Comparison of ENCODE assay signal across 19 cellular contexts in the genomic region with DNA sequence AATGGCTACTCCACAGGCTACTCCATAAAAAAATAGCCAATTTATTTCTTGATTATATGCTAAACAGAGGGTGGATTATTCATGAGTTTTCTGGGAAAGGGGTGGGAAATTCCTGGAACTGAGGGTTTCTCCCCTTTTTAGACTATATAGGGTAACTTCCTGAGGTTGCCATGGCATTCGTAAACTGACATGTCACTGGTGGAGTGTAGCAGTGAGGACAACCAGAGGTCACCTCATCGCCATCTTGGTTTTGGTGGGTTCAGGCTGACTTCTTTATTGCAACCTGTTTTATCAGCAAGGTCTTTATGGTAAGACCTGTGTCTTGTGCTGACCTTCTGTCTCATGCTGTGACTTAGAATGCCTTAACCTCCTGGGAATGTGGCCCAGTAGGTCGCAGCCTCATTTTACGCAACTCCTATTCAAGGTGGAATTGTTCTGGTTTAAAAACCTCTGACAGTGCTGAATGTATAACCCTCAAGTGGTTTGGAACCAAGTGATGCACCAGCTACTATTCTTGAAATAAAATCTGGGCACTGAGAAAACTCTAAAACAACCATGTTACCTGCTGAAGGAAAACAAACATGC. TPM values are rescaled to one million over a fixed set of nuclear protein-coding genes. Genes with fewer than 3 reads are reported as not detected.
DNase-seq lines count a peak whose midpoint lies in the region; FAIRE-seq and TF ChIP-seq lines count a peak whose summit lies in the region.
"Had no signal": no experiment of that assay in that cellular context is flagged by ENCODE, and none has a peak within 500 bp of the region (broad histone marks: within the 10 kb centered on the region; RNA-seq: fewer than 3 reads in every experiment).

No MANE protein-coding gene starts in this region.

- no peak overlapping the region for H2AFZ ChIP-seq in H9 (ENCODE audit: low read length)
- no peak overlapping the region for H2AFZ ChIP-seq in H1 (ENCODE audit: low read length)
- peak overlapping the region; percentile 19 for H2AFZ ChIP-seq in neuronal stem cell (ENCODE audit: low read length)
- H2AFZ ChIP-seq in hepatocyte, result no peak overlapping the region

- POLR2A ChIA-PET in H1 (lab: Charles Lee; ENCODE audit: partially characterized antibody), result interaction anchor here (0.6 kb wide), 1 partner anchor 14 kb away, joined by 4 read pairs; no protein-coding TSS in a partner anchor

- H3K56ac ChIP-seq in H9 (ENCODE audit: insufficient read length, low read depth, low read length), result no peak overlapping the region
- H3K56ac ChIP-seq in H1 (replicated peaks; ENCODE audit: insufficient read length, low read depth, low read length), result no peak overlapping the region

- H3K27ac Mint-ChIP-seq in H9, result peak overlapping the region in 2 of 3 experiments; percentile 47 to 60; a peak in 3 of 7 replicates
- H3K27ac Mint-ChIP-seq: CD4-positive, alpha-beta T cell had no signal

- no peaks in the 10 kb centered on the region for H3K9me2 ChIP-seq in hepatocyte (replicated peaks; ENCODE audit: insufficient read depth)

- TF ChIP-seq EP300 in H1 (IDR thresholded peaks at IDR 0.05; ENCODE audit: borderline replicate concordance in 1 of 2, low read depth in 2 of 2, low read length in 2 of 2), result no peak

- H3K9ac ChIP-seq in H9 (ENCODE audit: extremely low read depth, insufficient read length, low read length) (no peak overlapping the region), H1 (replicated peaks in 1 of 4; ENCODE audit: extremely low read depth in 1 of 4, low read depth in 3 of 4, low read length in 3 of 4) (no peak overlapping the region), neuronal stem cell (ENCODE audit: low read depth, low read length, poor library complexity) (no peak overlapping the region)

- no peaks in the 10 kb centered on the region for H3K27me3 Mint-ChIP-seq in H9 (ENCODE audit: low read depth)
- H3K27me3 Mint-ChIP-seq: CD4-positive, alpha-beta T cell had no signal

- H3K23ac ChIP-seq in H9 (ENCODE audit: insufficient read length, low read depth, low read length), result no peak overlapping the region
- no peak overlapping the region for H3K23ac ChIP-seq in H1 (ENCODE audit: insufficient read length)
- H3K23ac ChIP-seq in neuronal stem cell (ENCODE audit: low read depth, low read length, poor library complexity), result no peak overlapping the region

- H4K91ac ChIP-seq in H9 (ENCODE audit: insufficient read length, low read depth, low read length) (no peak overlapping the region), H1 (replicated peaks; ENCODE audit: insufficient read length, low read length) (no peak overlapping the region), neuronal stem cell (ENCODE audit: low read depth, low read length, poor library complexity) (no peak overlapping the region)

- WGBS in H9 (ENCODE audit: extremely low coverage, insufficient read length, low lambda C conversion rate), result no CpG with 5 or more reads among the region's 4 CpGs
- 89% methylated on average over 4 of the region's 4 CpGs; no CpG with 5 or more reads in 1 of the 2 experiments for WGBS in H1 (ENCODE audit: extremely low coverage in 1 of 2, insufficient coverage in 1 of 2, insufficient read length in 1 of 2, insufficient replicate concordance in 2 of 2, low coverage in 1 of 2, low lambda C conversion rate in 2 of 2, missing lambda C conversion rate in 1 of 2), 2 experiments
- no CpG with 5 or more reads among the region's 4 CpGs for WGBS in neuronal stem cell (ENCODE audit: extremely low coverage in 2 of 2, insufficient read length in 2 of 2, insufficient replicate concordance in 1 of 2), 2 donors
- 92% methylated on average over 4 of the region's 4 CpGs for WGBS in hepatocyte (ENCODE audit: low lambda C conversion rate, missing lambda C conversion rate)

- no peaks in the 10 kb centered on the region for H3K23me2 ChIP-seq in H9 (ENCODE audit: insufficient read length, low read depth, low read length, poor library complexity, severe bottlenecking)
- no peaks in the 10 kb centered on the region for H3K23me2 ChIP-seq in H1 (ENCODE audit: low read depth, low read length)

- H3K4me2 ChIP-seq in H9 (ENCODE audit: insufficient read depth, insufficient read length, low read length) (no peak overlapping the region), H1 (ENCODE audit: insufficient read depth in 1 of 2, low read depth in 2 of 2, low read length in 2 of 2) (no peak overlapping the region), neuronal stem cell (ENCODE audit: insufficient read depth, low read length, poor library complexity, severe bottlenecking) (no peak overlapping the region), hepatocyte (no peak overlapping the region)

- H2BK20ac ChIP-seq in H9 (ENCODE audit: low read depth, low read length, poor library complexity, severe bottlenecking), result no peak overlapping the region
- H2BK20ac ChIP-seq in H1 (ENCODE audit: low read length), result no peak overlapping the region

- no peaks in the 10 kb centered on the region for H3K79me1 ChIP-seq in H9 (ENCODE audit: insufficient read depth, low read depth, low read length, poor library complexity, severe bottlenecking)
- no peaks in the 10 kb centered on the region for H3K79me1 ChIP-seq in H1 (ENCODE audit: low read depth, low read length)
- no peaks in the 10 kb centered on the region for H3K79me1 ChIP-seq in neuronal stem cell (ENCODE audit: low read depth, low read length)

- no peaks in the 10 kb centered on the region for H3K9me3 Mint-ChIP-seq in H9
- H3K9me3 Mint-ChIP-seq: CD4-positive, alpha-beta T cell had no signal

- H3T11ph ChIP-seq in H9 (ENCODE audit: low read length), result no peak overlapping the region

- H4K5ac ChIP-seq in H9 (ENCODE audit: insufficient read length, low read depth, low read length) (no peak overlapping the region), H1 (ENCODE audit: insufficient read length, low read depth, low read length) (no peak overlapping the region)

- no peak overlapping the region for H3K4me3 Mint-ChIP-seq in H9
- H3K4me3 Mint-ChIP-seq: CD4-positive, alpha-beta T cell had no signal

- H2BK12ac ChIP-seq in H9 (ENCODE audit: insufficient read length, low read depth, low read length) (no peak overlapping the region), H1 (ENCODE audit: low read depth, low read length) (no peak overlapping the region), neuronal stem cell (ENCODE audit: low read length) (no peak overlapping the region)

- peaks cover 17 to 19% of the 10 kb centered on the region in 2 experiments for H3K4me1 Mint-ChIP-seq in H9

- H3K4me1 ChIP-seq in H9 (ENCODE audit: insufficient read depth, low read length), result no peaks in the 10 kb centered on the region
- peaks cover 0 to 3% (median 0%) of the 10 kb centered on the region in 4 experiments; a peak in 2 of 7 replicates for H3K4me1 ChIP-seq in H1 (replicated peaks in 1 of 4; ENCODE audit: control insufficient read depth in 3 of 4, insufficient read depth in 4 of 4, low read length in 3 of 4)
- no peaks in the 10 kb centered on the region for H3K4me1 ChIP-seq in neuronal stem cell (ENCODE audit: control insufficient read depth in 2 of 2, insufficient read depth in 1 of 2, low read depth in 1 of 2, low read length in 2 of 2)
- H3K4me1 ChIP-seq in hepatocyte (ENCODE audit: insufficient read depth), result no peaks in the 10 kb centered on the region

- CTCF ChIA-PET in H1 (lab: Charles Lee; ENCODE audit: partially characterized antibody), result interaction anchor here (0.7 kb wide), 1 partner anchor 56 kb away, joined by 4 read pairs; no protein-coding TSS in a partner anchor

- no peak overlapping the region for H2BK120ac ChIP-seq in H9 (ENCODE audit: low read depth, low read length, poor library complexity, severe bottlenecking)
- no peak overlapping the region for H2BK120ac ChIP-seq in H1 (replicated peaks; ENCODE audit: low read depth, low read length)
- no peak overlapping the region for H2BK120ac ChIP-seq in neuronal stem cell (ENCODE audit: low read depth, low read length)

- TF ChIP-seq POLR2A in H1 (IDR thresholded peaks at IDR 0.05; ENCODE audit: control extremely low read depth in 1 of 2, low read depth in 2 of 2, low read length in 2 of 2) (no peak), H54 (IDR thresholded peaks at IDR 0.05; ENCODE audit: low read depth, low read length) (no peak)

- H2BK5ac ChIP-seq in H9 (ENCODE audit: insufficient read length, low read length) (no peak overlapping the region), H1 (ENCODE audit: low read depth, low read length) (no peak overlapping the region), neuronal stem cell (ENCODE audit: low read length) (no peak overlapping the region)

- no peak overlapping the region for H2BK15ac ChIP-seq in H9 (ENCODE audit: low read depth, low read length)
- H2BK15ac ChIP-seq in H1 (ENCODE audit: low read length), result no peak overlapping the region
- H2BK15ac ChIP-seq in neuronal stem cell (ENCODE audit: low read length), result no peak overlapping the region

- H3K4me3 ChIP-seq in H1 (ENCODE audit: extremely low read depth in 1 of 4, insufficient read depth in 2 of 4, low read depth in 3 of 4, low read length in 4 of 4) (no peak overlapping the region), neuronal stem cell (ENCODE audit: low read length in 2 of 2) (no peak overlapping the region), hepatocyte (no peak overlapping the region)

- H3K18ac ChIP-seq in H9 (ENCODE audit: insufficient read length, low read depth, low read length) (no peak overlapping the region), H1 (ENCODE audit: extremely low read depth, low read length) (no peak overlapping the region), neuronal stem cell (ENCODE audit: low read length) (no peak overlapping the region)

- no peak overlapping the region for H4K8ac ChIP-seq in H9 (replicated peaks; ENCODE audit: insufficient read length, low read depth, low read length)
- no peak overlapping the region for H4K8ac ChIP-seq in H1 (ENCODE audit: extremely low read depth, insufficient read depth, low read length)
- no peak overlapping the region for H4K8ac ChIP-seq in neuronal stem cell (ENCODE audit: low read depth, low read length)

- no peak for TF ChIP-seq RAD21 in H1 (IDR thresholded peaks at IDR 0.05 in 1 of 2, conservative IDR thresholded peaks at IDR 0.05 in 1 of 2; ENCODE audit: low read depth in 2 of 2, low read length in 2 of 2)

- H3K36me3 Mint-ChIP-seq in H9 (ENCODE audit: insufficient read depth in 1 of 3, low read depth in 3 of 3), result no peaks in the 10 kb centered on the region

- no peak for DNase-seq in H9
- no peak for DNase-seq in H1 (ENCODE audit: low read depth in 1 of 2, low spot score in 2 of 2)
- DNase-seq in neuronal stem cell (ENCODE audit: low spot score), result no peak
- no peak for DNase-seq in H54 (ENCODE audit: insufficient read length, low spot score)
- DNase-seq in hepatocyte (ENCODE audit: low spot score), result no peak
- no peak for DNase-seq in NK-92 (lab: John Stamatoyannopoulos, UW; ENCODE audit: unreplicated experiment)
- DNase-seq in NCI-H345 (lab: John Stamatoyannopoulos, UW), result no peak
- DNase-seq: AML-193; Calu3; CD4-positive, alpha-beta T cell; DMS79 treated with DMSO at 0.1 percent for 48 hours; GOT3; HCEC 1CT had no signal

- H3K27ac ChIP-seq in H9 (ENCODE audit: insufficient read length, low read depth, low read length) (no peak overlapping the region), H1 (ENCODE audit: low read depth, low read length) (no peak overlapping the region), neuronal stem cell (replicated peaks; ENCODE audit: low read length) (no peak overlapping the region), hepatocyte (no peak overlapping the region)
- H3K27ac ChIP-seq: C4-2B had no signal

- no peaks in the 10 kb centered on the region for H3K79me2 ChIP-seq in H9 (ENCODE audit: insufficient read depth, low read length)
- no peaks in the 10 kb centered on the region for H3K79me2 ChIP-seq in H1 (ENCODE audit: control insufficient read depth in 1 of 2, insufficient read depth in 2 of 2, low read length in 2 of 2)
- H3K79me2 ChIP-seq in hepatocyte, result no peaks in the 10 kb centered on the region

- no peak overlapping the region for H2AK5ac ChIP-seq in H9 (ENCODE audit: insufficient read length, low read length)
- H2AK5ac ChIP-seq in H1 (ENCODE audit: low read depth, low read length), result no peak overlapping the region
- H2AK5ac ChIP-seq in neuronal stem cell (ENCODE audit: low read depth, low read length), result no peak overlapping the region

- H4K20me1 ChIP-seq in H9 (ENCODE audit: control insufficient read depth, insufficient read depth, insufficient read length) (no peaks in the 10 kb centered on the region), H1 (replicated peaks in 1 of 2; ENCODE audit: control insufficient read depth in 1 of 2, insufficient read depth in 2 of 2, low read length in 2 of 2) (no peaks in the 10 kb centered on the region), hepatocyte (ENCODE audit: insufficient read depth, poor library complexity, severe bottlenecking) (no peaks in the 10 kb centered on the region)

- H3K9me3 ChIP-seq in H9 (ENCODE audit: control insufficient read depth, low read depth, low read length) (no peaks in the 10 kb centered on the region), H1 (ENCODE audit: insufficient read depth in 2 of 2, low read depth in 1 of 2, low read length in 1 of 2) (no peaks in the 10 kb centered on the region), neuronal stem cell (replicated peaks in 1 of 2; ENCODE audit: control insufficient read depth in 2 of 2, insufficient read depth in 1 of 2, low read depth in 1 of 2, low read length in 2 of 2) (no peaks in the 10 kb centered on the region), hepatocyte (ENCODE audit: low read depth) (no peaks in the 10 kb centered on the region)

- no peak for FAIRE-seq in H1 (lab: Jason Lieb, UNC)
- no peak for FAIRE-seq in H54 (lab: Jason Lieb, UNC)
- FAIRE-seq: A204.1, G401.6, GM12891 had no signal

- H3K14ac ChIP-seq in H9 (ENCODE audit: insufficient read depth, low read length) (no peak overlapping the region), H1 (ENCODE audit: insufficient read length) (no peak overlapping the region), neuronal stem cell (ENCODE audit: low read length) (no peak overlapping the region)

- H3K4ac ChIP-seq in H9 (ENCODE audit: low read depth, low read length) (no peak overlapping the region), H1 (replicated peaks; ENCODE audit: insufficient read length, low read depth, low read length) (no peak overlapping the region), neuronal stem cell (ENCODE audit: low read length) (no peak overlapping the region)

- H3K36me3 ChIP-seq in H1 (ENCODE audit: control insufficient read depth in 2 of 4, insufficient read depth in 4 of 4, low read length in 3 of 4), result no peaks in the 10 kb centered on the region
- no peaks in the 10 kb centered on the region for H3K36me3 ChIP-seq in neuronal stem cell (replicated peaks in 1 of 2; ENCODE audit: control insufficient read depth in 2 of 2, insufficient read depth in 2 of 2, low read length in 2 of 2)
- H3K36me3 ChIP-seq in hepatocyte (replicated peaks; ENCODE audit: insufficient read depth, low read depth), result no peaks in the 10 kb centered on the region

- no peak for TF ChIP-seq CTCF in H9 (conservative IDR thresholded peaks at IDR 0.05)
- no peak for TF ChIP-seq CTCF in H1 (IDR thresholded peaks at IDR 0.05; ENCODE audit: control extremely low read depth in 1 of 3, insufficient read depth in 1 of 3, low read depth in 1 of 3, low read length in 3 of 3)
- TF ChIP-seq CTCF in hepatocyte (IDR thresholded peaks at IDR 0.05; ENCODE audit: poor library complexity), result no peak

- H3K27me3 ChIP-seq in H9 (ENCODE audit: insufficient read depth, low read length), result no peaks in the 10 kb centered on the region
- H3K27me3 ChIP-seq in H1 (replicated peaks in 1 of 4; ENCODE audit: control insufficient read depth in 3 of 4, extremely low read depth in 1 of 4, insufficient read depth in 3 of 4, low read length in 3 of 4), result no peaks in the 10 kb centered on the region
- H3K27me3 ChIP-seq in neuronal stem cell (ENCODE audit: control insufficient read depth in 3 of 3, insufficient read depth in 3 of 3, low read depth in 1 of 3, low read length in 3 of 3), result no peaks in the 10 kb centered on the region
- H3K27me3 ChIP-seq in hepatocyte, result no peaks in the 10 kb centered on the region

RNA-seq across cellular contexts. Expression of gene C12orf56, which starts 27.7 kb away (rescaled TPM):
- total RNA-seq in H9 (2021) (1.5 and 2.2 TPM in 2 replicates), hepatocyte (0.20 and 0.80 TPM in 2 replicates)
- total RNA-seq in H1 (2021; fragmentation: NEBNext Ultra II Directional; extraction: Animal tissue kit (Norgen Biotek cat#: 25700)), result 1.1 TPM in 2 replicates
- polyA plus RNA-seq in H1 (2011; rRNA removed) (2.0 and 2.9 TPM in 2 replicates), hepatocyte (0.56 and 1.4 TPM in 2 replicates)
- 2.6 TPM for polyA plus RNA-seq in H1 (2011; cell fraction: cytosol; rRNA removed)
- polyA plus RNA-seq in H1 (2011; cell fraction: nucleus; rRNA removed), result 5.7 TPM
- 1.7 to 2.6 TPM (median 2.2 TPM) in 4 replicates for polyA plus RNA-seq in H1 (2012, experiment 1 of 2)
- 0.26 TPM for polyA plus RNA-seq in H1 (2012, experiment 2 of 2)
- polyA plus RNA-seq in H1 (2013, experiment 1 of 2), result 1.4 TPM
- 1.3 TPM for polyA plus RNA-seq in H1 (2013, experiment 2 of 2)
- 2.9 and 5.3 TPM in 2 replicates for polyA minus RNA-seq in H1 (2011; rRNA and poly(A)+ RNA removed)
- polyA minus RNA-seq in H1 (2011; cell fraction: cytosol; rRNA and poly(A)+ RNA removed), result 1.0 TPM
- 11.1 TPM for polyA minus RNA-seq in H1 (2011; cell fraction: nucleus; rRNA and poly(A)+ RNA removed)
- polyA plus RNA-seq in neuronal stem cell (2013, experiment 1 of 2), result 0.18 TPM
- polyA plus RNA-seq in neuronal stem cell (2013, experiment 2 of 2), result 0.11 TPM
- total RNA-seq: HT-29 had no signal
- polyA plus RNA-seq: BJ had no signal

RNA-seq across cellular contexts. Expression of gene XPOT, which starts 41.4 kb away (rescaled TPM):
- total RNA-seq in H9 (2021) (130 and 132 TPM in 2 replicates), hepatocyte (66.1 and 69.0 TPM in 2 replicates)
- total RNA-seq in H1 (2021; fragmentation: NEBNext Ultra II Directional; extraction: Animal tissue kit (Norgen Biotek cat#: 25700)), result 160 and 176 TPM in 2 replicates
- polyA plus RNA-seq in H1 (2011; rRNA removed) (26.7 and 38.8 TPM in 2 replicates), hepatocyte (38.7 and 42.7 TPM in 2 replicates)
- polyA plus RNA-seq in H1 (2011; cell fraction: cytosol; rRNA removed), result 49.9 TPM
- 26.3 TPM for polyA plus RNA-seq in H1 (2011; cell fraction: nucleus; rRNA removed)
- 51.7 to 99.1 TPM (median 63.7 TPM) in 4 replicates for polyA plus RNA-seq in H1 (2012, experiment 1 of 2)
- 5.4 TPM for polyA plus RNA-seq in H1 (2012, experiment 2 of 2)
- 82.0 TPM for polyA plus RNA-seq in H1 (2013, experiment 1 of 2)
- 86.0 TPM for polyA plus RNA-seq in H1 (2013, experiment 2 of 2)
- polyA minus RNA-seq in H1 (2011; rRNA and poly(A)+ RNA removed), result 76.8 and 116 TPM in 2 replicates
- polyA minus RNA-seq in H1 (2011; cell fraction: cytosol; rRNA and poly(A)+ RNA removed), result 66.3 TPM
- 117 TPM for polyA minus RNA-seq in H1 (2011; cell fraction: nucleus; rRNA and poly(A)+ RNA removed)
- polyA plus RNA-seq in neuronal stem cell (2013, experiment 1 of 2), result 53.2 TPM
- polyA plus RNA-seq in neuronal stem cell (2013, experiment 2 of 2), result 54.6 TPM
